28 cellular contexts compared by ENCODE assay signal in genomic region chr10:43370671-43371215, GRCh38. TPM values are rescaled to one million over a fixed set of nuclear protein-coding genes. Genes with fewer than 3 reads are reported as not detected.
"Had no signal": no experiment of that assay in that cellular context is flagged by ENCODE, and none has a peak within 500 bp of the region (broad histone marks: within the 10 kb centered on the region; RNA-seq: fewer than 3 reads in every experiment).

No MANE protein-coding gene starts in this region.

- H3K79me2 ChIP-seq: parathyroid adenoma had no signal

- H3K27me3 ChIP-seq: heart left ventricle, neural progenitor cell, suprapubic skin, thyroid gland, upper lobe of left lung, uterus had no signal

- H3K4me2 ChIP-seq: neural progenitor cell had no signal

- H3K36me3 ChIP-seq: heart left ventricle, neural progenitor cell, suprapubic skin, thyroid gland, upper lobe of left lung, uterus had no signal

- H3K4me3 ChIP-seq: heart left ventricle, lung, neural progenitor cell, psoas muscle, skin epidermis, suprapubic skin, thyroid gland, upper lobe of left lung, uterus had no signal

- FAIRE-seq: endometrium, frontal cortex had no signal

- H3K27ac ChIP-seq: heart left ventricle, neural progenitor cell, parathyroid adenoma, psoas muscle, skin epidermis, suprapubic skin, thyroid gland, upper lobe of left lung, uterus had no signal

- H3K9me3 ChIP-seq: heart left ventricle, psoas muscle, suprapubic skin, thyroid gland, upper lobe of left lung, uterus had no signal

- H3K9ac ChIP-seq: neural progenitor cell, parathyroid adenoma had no signal

- DNase-seq: cortex of kidney; effector memory CD4-positive, alpha-beta T cell; heart left ventricle; hippocampal formation; mesenchymal stem cell; midbrain; occipital lobe; psoas muscle; retina; stimulated activated CD4-positive, alpha-beta T cell treated with anti-CD3 and anti-CD28 coated beads, Interleukin-2, amount 100 ng/mL, for 48 hours; stimulated activated naive CD4-positive, alpha-beta T cell treated with Interleukin-2 at 50 U/mL for 16 hours; thyroid gland; uterus had no signal

- H2AFZ ChIP-seq: neural progenitor cell, parathyroid adenoma had no signal

- ATAC-seq: heart left ventricle; left lobe of liver; natural killer cell treated with Interleukin-12 subunit alpha and Interleukin-12 subunit beta and Interleukin-15 and Interleukin-18, amount 100 ng/mL, for 72 hours; psoas muscle; sciatic nerve had no signal

- H3K4me1 ChIP-seq: parathyroid adenoma, psoas muscle, suprapubic skin, thyroid gland, upper lobe of left lung, uterus had no signal

RNA-seq across cellular contexts. Expression of gene FXYD4, which starts 0.7 kb away (rescaled TPM):
- total RNA-seq: cerebellum; esophagus mucosa; fibroblast of lung; frontal cortex; glomerular endothelial cell; heart left ventricle; left lobe of liver; natural killer cell treated with Interleukin-12 subunit alpha and Interleukin-12 subunit beta and Interleukin-15 and Interleukin-18, amount 100 ng/mL, for 72 hours; occipital lobe; sciatic nerve; suprapubic skin; thyroid gland; uterus had no signal
- polyA plus RNA-seq: fibroblast of lung had no signal
